8 cellular contexts compared by ENCODE assay signal in genomic region chr18:11947214-11948119, GRCh38. TPM values are rescaled to one million over a fixed set of nuclear protein-coding genes. Genes with fewer than 3 reads are reported as not detected.
DNase-seq lines count a peak whose midpoint lies in the region; TF ChIP-seq lines count a peak whose summit lies in the region.

No MANE protein-coding gene starts in this region.

- H3K4me2 ChIP-seq in DOHH2 (ENCODE audit: low read length) (peak overlapping the region; percentile 56), GM23248 (ENCODE audit: unreplicated experiment) (peak overlapping the region; percentile 79)

- H4K20me1 ChIP-seq in DOHH2 (ENCODE audit: control insufficient read depth, insufficient read depth, low read depth, low read length) (no peaks in the 10 kb centered on the region), GM23248 (ENCODE audit: insufficient read depth) (no peaks in the 10 kb centered on the region)

- 20 to 25% methylated on average over 38 to 50 of the region's 52 CpGs for WGBS in GM23248 (ENCODE audit: low coverage in 1 of 2, low lambda C conversion rate in 2 of 2, missing lambda C conversion rate in 2 of 2), 2 experiments

- no peak for TF ChIP-seq CTCF in DOHH2 (IDR thresholded peaks at IDR 0.05; ENCODE audit: low read depth, low read length, poor library complexity, severe bottlenecking)

- in situ Hi-C loops in GM23248 (cut with MboI) = no loop called here

- H3K4me1 ChIP-seq in DOHH2 (ENCODE audit: control insufficient read depth, low read length) (peaks cover 5% of the 10 kb centered on the region), GM23248 (ENCODE audit: insufficient read depth) (peaks cover 38% of the 10 kb centered on the region)

- H3K27me3 ChIP-seq in DOHH2 (ENCODE audit: control insufficient read depth, low read length) = 0 out of 2 replicates have a peak, but pooled peaks cover 2% of the 10 kb centered on the region
- H3K27me3 ChIP-seq in GM23248 (replicated peaks; ENCODE audit: insufficient read depth) = no peaks in the 10 kb centered on the region
- H3K27me3 ChIP-seq in layer of hippocampus (ENCODE audit: control insufficient read depth, insufficient read depth, low read length) = no peaks in the 10 kb centered on the region

- DNase-seq in GM23248 (peak; percentile 97), LoVo (ENCODE audit: low spot score) (peak; percentile 90)
- peak; percentile 52 to 61 for DNase-seq in activated CD4-positive, alpha-beta T cell treated with anti-CD3 and anti-CD28 coated beads for 4 hours
- DNase-seq in stimulated activated CD4-positive, alpha-beta T cell treated with anti-CD3 and anti-CD28 coated beads, Interleukin-1b, Interleukin-23, amount 100 ng/mL, for 24 hours (ENCODE audit: low read depth in 4 of 4, low spot score in 1 of 4) = peak; percentile 19 to 48 (median 34)
- DNase-seq in NK-92 treated with Interleukin-12 subunit alpha and Interleukin-12 subunit beta, amount 100 ng/mL, for 24 hours (lab: John Stamatoyannopoulos, UW) = no peak

- H3K9me2 ChIP-seq in DOHH2 (replicated peaks; ENCODE audit: control insufficient read depth, low read length) (no peaks in the 10 kb centered on the region), GM23248 (ENCODE audit: insufficient read depth) (no peaks in the 10 kb centered on the region)

- no peaks in the 10 kb centered on the region for H3F3A ChIP-seq in DOHH2 (ENCODE audit: control insufficient read depth, insufficient read depth)
- peaks cover 19% of the 10 kb centered on the region; the same call in 1 of the 2 replicates for H3F3A ChIP-seq in GM23248 (ENCODE audit: insufficient read depth)

- peak overlapping the region; percentile 94 for H2AFZ ChIP-seq in GM23248

- H3K9ac ChIP-seq in GM23248 = peak overlapping the region; percentile 80

- H3K9me3 ChIP-seq in DOHH2 (ENCODE audit: control insufficient read depth, insufficient read depth, low read length) (no peaks in the 10 kb centered on the region), GM23248 (ENCODE audit: low read depth) (no peaks in the 10 kb centered on the region)

- no peaks in the 10 kb centered on the region for H3K79me2 ChIP-seq in DOHH2 (ENCODE audit: control insufficient read depth, low read length)
- H3K79me2 ChIP-seq in GM23248 (ENCODE audit: insufficient read depth) = no peaks in the 10 kb centered on the region

- H3K4me3 ChIP-seq in DOHH2 (ENCODE audit: low read length) (peak overlapping the region; percentile 37; the same call in 1 of the 2 replicates), GM23248 (peak overlapping the region; percentile 67)

- H3K36me3 ChIP-seq in DOHH2 (ENCODE audit: control insufficient read depth, low read length) = no peaks in the 10 kb centered on the region
- H3K36me3 ChIP-seq in GM23248 (ENCODE audit: low read depth) = no peaks in the 10 kb centered on the region

- H3K27ac ChIP-seq in DOHH2 (ENCODE audit: low read depth, low read length) (no peak overlapping the region), GM23248 (peak overlapping the region; percentile 79), cingulate gyrus (ENCODE audit: low read depth, low read length) (peak overlapping the region; percentile 67), layer of hippocampus (ENCODE audit: low read depth, low read length) (peak overlapping the region; percentile 90)

RNA-seq across cellular contexts. Expression of gene IMPA2, which starts 33.8 kb away (rescaled TPM):
- 11.1 and 13.0 TPM in 2 replicates for total RNA-seq in GM23248 (2014; rRNA removed; shearing (Covaris generic))
- polyA plus RNA-seq in GM23248 (2016; fragmentation: Nextera tagmentation; extraction: Ambion mirVana) = 8.0 and 8.1 TPM in 2 replicates

RNA-seq across cellular contexts. Expression of gene MPPE1, which starts 39.4 kb away (rescaled TPM):
- total RNA-seq in GM23248 (2014; rRNA removed; shearing (Covaris generic)) = 25.6 and 34.8 TPM in 2 replicates
- 39.7 and 47.2 TPM in 2 replicates for polyA plus RNA-seq in GM23248 (2016; fragmentation: Nextera tagmentation; extraction: Ambion mirVana)
